In genomic region chr3:196837819-196838420, GRCh38 we compare ENCODE assay signal across 8 cellular contexts. TPM values are rescaled to one million over a fixed set of nuclear protein-coding genes. Genes with fewer than 3 reads are reported as not detected.
DNase-seq lines count a peak whose midpoint lies in the region; ATAC-seq and TF ChIP-seq lines count a peak whose summit lies in the region.

No MANE protein-coding gene starts in this region.

- in situ Hi-C loops in G401 (cut with HindIII; ENCODE audit: low sequenced_read_pairs) = no loop called here

- peaks cover 0 to 8% of the 10 kb centered on the region in 2 donors for H3K4me1 ChIP-seq in thyroid gland

- DNase-seq in G401 (ENCODE audit: low spot score) (peak; percentile 40), OCI-M1 (lab: John Stamatoyannopoulos, UW) (peak; percentile 77), fibroblast of the conjunctiva (ENCODE audit: low read depth) (peak; percentile 45), omental fat pad (ENCODE audit: low spot score) (peak; percentile 38), thyroid gland (peak; percentile 64 to 68)
- DNase-seq in activated T-cell treated with anti-CD3 and anti-CD28 coated beads, Interleukin-2, amount 50 U/mL, for 1 hour = peak; percentile 70

- H3K9me3 ChIP-seq in thyroid gland = no peaks in the 10 kb centered on the region

- no peaks in the 10 kb centered on the region for H3K36me3 ChIP-seq in thyroid gland

- TF ChIP-seq CTCF in omental fat pad (IDR thresholded peaks at IDR 0.05) (no peak), thyroid gland (IDR thresholded peaks at IDR 0.05) (peak; percentile 49 to 70 (median 58))

- WGBS in thyroid gland, 2 donors = 51 to 61% methylated on average over 3 of the region's 3 CpGs

- peak; percentile 62 for ATAC-seq in HG03571 (IDR thresholded peaks at IDR 0.05; ENCODE audit: unreplicated experiment)
- peak; percentile 66 for ATAC-seq in omental fat pad (ENCODE audit: low FRiP score)
- no peak for ATAC-seq in HG02870 (IDR thresholded peaks at IDR 0.05; ENCODE audit: unreplicated experiment)

- H3K4me3 ChIP-seq in thyroid gland (replicated peaks in 1 of 3) = no peak overlapping the region

- intact Hi-C loops in thyroid gland (cut with DNase I) = no loop called here

- no peaks in the 10 kb centered on the region for H3K27me3 ChIP-seq in thyroid gland

- TF ChIP-seq POLR2A in thyroid gland (IDR thresholded peaks at IDR 0.05) = no peak

- H3K27ac ChIP-seq in thyroid gland = no peak overlapping the region

RNA-seq across cellular contexts. Expression of gene SENP5, which starts 29.8 kb away (rescaled TPM):
- total RNA-seq in G401 (2014; rRNA removed; shearing (Covaris generic)) = 37.0 and 37.7 TPM in 2 replicates
- total RNA-seq in omental fat pad = 10 to 100 TPM; 31.3 to 69.9 (median 41.3) TPM
- total RNA-seq in thyroid gland = 10 to 100 TPM; 37.4 to 67.2 (median 50.9) TPM

Comparison
In these comparisons a context has a peak if more than half of its experiments do, and no peak if none do; other contexts are left out.
1. CTCF ChIP-seq: peak in thyroid gland (6 of 6); none in omental fat pad (0 of 3).
2. Peak in every context shown above with its lines, with median percentiles within 50 percentile points of each other: DNase-seq.